ENCODE assay signal across 7 cellular contexts in the genomic region with DNA sequence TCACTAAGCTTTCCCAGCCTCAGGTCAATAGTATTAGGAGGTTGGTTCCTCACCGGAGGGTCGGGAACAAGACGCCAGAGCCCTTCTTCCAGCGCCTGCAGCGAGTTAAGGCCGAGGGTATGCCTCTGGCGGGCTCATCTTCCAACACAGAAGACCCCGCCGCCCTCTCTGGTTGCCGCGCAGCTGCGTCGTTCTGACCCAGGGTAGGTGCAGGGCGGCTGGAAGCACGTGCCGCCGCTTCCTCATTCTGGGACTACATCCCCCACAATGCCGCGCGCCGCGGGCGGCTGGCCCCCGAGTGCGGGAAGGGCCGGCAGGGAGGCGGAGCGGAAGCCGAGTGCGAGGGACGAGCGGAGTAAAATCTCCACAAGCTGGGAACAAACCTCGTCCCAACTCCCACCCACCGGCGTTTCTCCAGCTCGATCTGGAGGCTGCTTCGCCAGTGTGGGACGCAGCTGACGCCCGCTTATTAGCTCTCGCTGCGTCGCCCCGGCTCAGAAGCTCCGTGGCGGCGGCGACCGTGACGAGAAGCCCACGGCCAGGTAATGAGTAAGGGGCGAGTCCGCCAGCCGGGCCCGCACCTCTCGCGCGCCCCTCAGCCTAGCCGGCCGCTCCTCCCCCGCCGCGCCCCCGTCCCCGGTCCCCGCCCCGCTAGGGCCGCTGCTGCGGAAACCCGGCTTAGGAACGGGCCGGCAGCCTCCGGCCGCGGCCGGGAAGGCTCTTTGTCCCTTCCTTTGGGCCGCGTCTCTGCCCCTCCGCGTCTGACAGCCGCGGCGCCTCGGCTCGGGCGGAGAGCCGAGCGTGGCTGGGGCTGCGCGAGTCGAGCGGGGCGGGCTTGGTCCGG. TPM values are rescaled to one million over a fixed set of nuclear protein-coding genes. Genes with fewer than 3 reads are reported as not detected.
DNase-seq lines count a peak whose midpoint lies in the region; ATAC-seq, FAIRE-seq and TF ChIP-seq lines count a peak whose summit lies in the region.

A gene with protein sequence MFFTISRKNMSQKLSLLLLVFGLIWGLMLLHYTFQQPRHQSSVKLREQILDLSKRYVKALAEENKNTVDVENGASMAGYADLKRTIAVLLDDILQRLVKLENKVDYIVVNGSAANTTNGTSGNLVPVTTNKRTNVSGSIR (plus strand): TSS at position 319 of the 844 bp plus-strand sequence. CDS start 13,934 bp downstream, outside the sequence.

- CTCF ChIA-PET in GM12878 (lab: Yijun Ruan, JAX), result interaction anchor here (1.0 to 4.1 kb wide), 8 partner anchors 27 to 335 kb away, joined by 3 to 20 read pairs (median 4); no protein-coding TSS in a partner anchor

- no peaks in the 10 kb centered on the region for H3K27me3 ChIP-seq in GM12878 (replicated peaks in 1 of 2; ENCODE audit: control insufficient read depth in 2 of 2, insufficient read depth in 2 of 2, low read length in 1 of 2)

- TF ChIP-seq POLR2A in GM12878 (IDR thresholded peaks at IDR 0.05; ENCODE audit: low read depth, low read length), result peak; percentile 74

- intact Hi-C loops in GM12878 (cut with micrococcal nuclease; ENCODE audit: unreplicated experiment) (loop anchor here (5.0 to 10.0 kb wide), 2 partner anchors 125 to 1368 kb away; a partner anchor contains a TSS), sciatic nerve (cut with DNase I) (no loop called here)

- no peaks in the 10 kb centered on the region; the same call in 2 of the 3 replicates for H3K9me3 ChIP-seq in GM12878 (replicated peaks; ENCODE audit: control insufficient read depth, insufficient read depth, low read length)

- H3K36me3 ChIP-seq in GM12878 (ENCODE audit: control insufficient read depth in 2 of 2, insufficient read depth in 2 of 2, low read length in 1 of 2), result no peaks in the 10 kb centered on the region

- SMC1A ChIA-PET in GM12878 (lab: Charles Lee; ENCODE audit: uncharacterized antibody, unreplicated experiment), result interaction anchor here (0.6 to 4.1 kb wide), 12 partner anchors 11 to 1850 kb away, joined by 3 to 21 read pairs (median 6); a partner anchor contains a TSS

- H3K27ac ChIP-seq in GM12878 (ENCODE audit: control insufficient read depth, insufficient read depth), result peak within 1 kb of the TSS; percentile 92

- BruUV-seq in GM12878 (replicated peaks; lab: Mats Ljungman, UMichigan), result no TSS peak

- FAIRE-seq in GM18507 (lab: Jason Lieb, UNC) (peak; percentile 92), GM12878 (lab: Jason Lieb, UNC) (peak; percentile 13)

- 3% methylated on average over 84 of the region's 94 CpGs for WGBS in GM12878 (ENCODE audit: insufficient coverage, insufficient replicate concordance, low lambda C conversion rate, missing lambda C conversion rate)

- H2AFZ ChIP-seq in GM12878 (ENCODE audit: control insufficient read depth, low read depth, low read length), result peak within 1 kb of the TSS; percentile 95

- peaks cover 32% of the 10 kb centered on the region for H3K4me1 ChIP-seq in GM12878 (ENCODE audit: control insufficient read depth, insufficient read depth, low read length)

- POLR2A ChIA-PET in GM12878 (lab: Charles Lee), result interaction anchor here (0.6 to 1.9 kb wide), 8 partner anchors 11 to 353 kb away, joined by 3 to 8 read pairs (median 4); no protein-coding TSS in a partner anchor

- TF ChIP-seq CTCF in GM12878 (IDR thresholded peaks at IDR 0.05 in 2 of 3, conservative IDR thresholded peaks at IDR 0.05 in 1 of 3; ENCODE audit: control insufficient read depth in 2 of 3, extremely low read depth in 1 of 3, insufficient read depth in 1 of 3, low read depth in 3 of 3, low read length in 3 of 3), result no peak

- peak within 1 kb of the TSS; percentile 76 for H3K4me3 ChIP-seq in GM12878

- TF ChIP-seq EP300 in GM12878 (IDR thresholded peaks at IDR 0.05; ENCODE audit: borderline replicate concordance in 1 of 2, control insufficient read depth in 1 of 2, low read depth in 2 of 2, low read length in 2 of 2), result no peak

- peak within 1 kb of the TSS; percentile 81 for H3K4me2 ChIP-seq in GM12878 (ENCODE audit: control insufficient read depth, insufficient read depth)

- no peaks in the 10 kb centered on the region for H4K20me1 ChIP-seq in GM12878 (ENCODE audit: control insufficient read depth, insufficient read depth)

- peak within 1 kb of the TSS; percentile 82 for H3K9ac ChIP-seq in GM12878 (ENCODE audit: control insufficient read depth, insufficient read depth, low read length)

- RAD21 ChIA-PET in GM12878 (lab: Charles Lee; ENCODE audit: unreplicated experiment), result interaction anchor here (1.0 to 3.9 kb wide), 4 partner anchors 82 to 239 kb away, joined by 4 to 20 read pairs (median 5); a partner anchor contains a TSS

- peaks cover 49% of the 10 kb centered on the region for H3K79me2 ChIP-seq in GM12878 (ENCODE audit: control insufficient read depth, insufficient read depth, low read length)

- DNase-seq in GM18507 (ENCODE audit: extremely low spot score, insufficient read length, low read depth), result peak; percentile 83
- peak; percentile 56 to 63 for DNase-seq in NCI-H187 (lab: John Stamatoyannopoulos, UW)
- peak; percentile 76 for DNase-seq in T1000 (lab: John Stamatoyannopoulos, UW)
- DNase-seq in GM12878 (ENCODE audit: low read depth, low spot score), result peak; percentile 57
- peak; percentile 80 for DNase-seq in iPS DF 19.7 (ENCODE audit: low read depth, low spot score)
- DNase-seq in sciatic nerve (ENCODE audit: low spot score), result peak; percentile 96

- TF ChIP-seq RAD21 in GM12878 (IDR thresholded peaks at IDR 0.05; ENCODE audit: insufficient read depth, low read depth, low read length), result no peak

- ATAC-seq in HG02943 (IDR thresholded peaks at IDR 0.05; ENCODE audit: low read depth, unreplicated experiment) (peak; percentile 88), GM12878 (peak; percentile 77), sciatic nerve (peak; percentile 99)

- in situ Hi-C loops in GM12878 (cut with MboI), result no loop called here

TF ChIP-seq in GM12878, 131 proteins besides CTCF, POLR2A, EP300 and RAD21 (continues in another document):
- TF ChIP-seq, protein P1, sequence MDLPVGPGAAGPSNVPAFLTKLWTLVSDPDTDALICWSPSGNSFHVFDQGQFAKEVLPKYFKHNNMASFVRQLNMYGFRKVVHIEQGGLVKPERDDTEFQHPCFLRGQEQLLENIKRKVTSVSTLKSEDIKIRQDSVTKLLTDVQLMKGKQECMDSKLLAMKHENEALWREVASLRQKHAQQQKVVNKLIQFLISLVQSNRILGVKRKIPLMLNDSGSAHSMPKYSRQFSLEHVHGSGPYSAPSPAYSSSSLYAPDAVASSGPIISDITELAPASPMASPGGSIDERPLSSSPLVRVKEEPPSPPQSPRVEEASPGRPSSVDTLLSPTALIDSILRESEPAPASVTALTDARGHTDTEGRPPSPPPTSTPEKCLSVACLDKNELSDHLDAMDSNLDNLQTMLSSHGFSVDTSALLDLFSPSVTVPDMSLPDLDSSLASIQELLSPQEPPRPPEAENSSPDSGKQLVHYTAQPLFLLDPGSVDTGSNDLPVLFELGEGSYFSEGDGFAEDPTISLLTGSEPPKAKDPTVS (IDR thresholded peaks at IDR 0.05; ENCODE audit: low read depth, low read length), result no peak
- TF ChIP-seq MXI1 (IDR thresholded peaks at IDR 0.05; ENCODE audit: low read depth, low read length), result peak; percentile 78

RNA-seq across cellular contexts. Expression of the gene that starts here (rescaled TPM):
- 26.3 and 27.5 TPM in 2 replicates for total RNA-seq in GM12878 (2013; cell fraction: nucleolus; rRNA removed)
- 24.7 and 31.6 TPM in 2 replicates for total RNA-seq in GM12878 (2014; rRNA removed)
- 23.4 and 23.5 TPM in 2 replicates for total RNA-seq in GM12878 (2014; rRNA removed; fragmentation: Illumina TruSeq; extraction: Trizol)
- 21.7 and 21.8 TPM in 2 replicates for total RNA-seq in GM12878 (2021)
- polyA plus RNA-seq in GM12878 (2011; ENCODE audit: low read depth), result 5.8 TPM
- polyA plus RNA-seq in GM12878 (2011; rRNA removed), result 10.9 and 18.2 TPM in 2 replicates
- polyA plus RNA-seq in GM12878 (2011; cell fraction: cytosol; rRNA removed), result 4.5 and 6.2 TPM in 2 replicates
- 7.9 and 10.2 TPM in 2 replicates for polyA plus RNA-seq in GM12878 (2011; cell fraction: nucleus; rRNA removed)
- 8.7 and 12.1 TPM in 2 replicates for polyA plus RNA-seq in GM12878 (2012)
- polyA plus RNA-seq in GM12878 (2014; fragmentation: Illumina TruSeq; extraction: Trizol), result 18.4 and 20.0 TPM in 2 replicates
- 10 to 100 TPM; 34.3 to 49.9 TPM for polyA plus RNA-seq in GM12878 (2014; fragmentation: Nextera tagmentation; extraction: Ambion mirVana)
- polyA plus RNA-seq in GM12878 (2014; rRNA removed), result 17.2 and 22.9 TPM in 2 replicates
- polyA plus RNA-seq in GM12878 (2016; fragmentation: Nextera tagmentation; extraction: Ambion mirVana), result 10 to 100 TPM; 32.7 to 38.7 TPM
- 7.5 and 13.4 TPM in 2 replicates for polyA minus RNA-seq in GM12878 (2011; rRNA and poly(A)+ RNA removed)
- 6.1 TPM in 2 replicates for polyA minus RNA-seq in GM12878 (2011; cell fraction: cytosol; rRNA and poly(A)+ RNA removed)
- 13.3 and 23.3 TPM in 2 replicates for polyA minus RNA-seq in GM12878 (2011; cell fraction: nucleus; rRNA and poly(A)+ RNA removed)
- total RNA-seq in sciatic nerve, result 15.5 TPM

Comparison
In these comparisons a context has a peak if more than half of its experiments do, and no peak if none do; other contexts are left out.
1. Peak in every context shown above with its lines: DNase-seq, ATAC-seq, H3K4me3 ChIP-seq and H3K27ac ChIP-seq.